In genomic region chr3:74377701-74378100, GRCh38 we compare ENCODE assay signal across 29 cellular contexts.
"Had no signal": no experiment of that assay in that cellular context is flagged by ENCODE, and none has a peak within 500 bp of the region (broad histone marks: within the 10 kb centered on the region; RNA-seq: fewer than 3 reads in every experiment).

No MANE protein-coding gene starts in this region.

- ATAC-seq: stimulated activated effector memory CD8-positive, alpha-beta T cell treated with anti-CD3 and anti-CD28 coated beads, Interleukin-12 subunit alpha, Interleukin-12 subunit beta, amount 100 ng/mL, for 72 hours; stimulated activated memory B cell treated with anti-CD40 and anti-IgM and Interleukin-4, amounts not matched to agents 10 μg/mL and 1 μg/mL and 100 μg/mL, for 72 hours; stimulated activated naive B cell treated with anti-CD40 and anti-IgM and Interleukin-4, amounts not matched to agents 10 μg/mL and 1 μg/mL and 100 μg/mL, for 72 hours; stimulated activated naive CD8-positive, alpha-beta T cell treated with anti-CD3 and anti-CD28 coated beads, Interleukin-15, amount 100 ng/mL, for 72 hours; stimulated activated naive CD8-positive, alpha-beta T cell treated with anti-CD3 and anti-CD28 coated beads, Interleukin-15, Interleukin-2, amounts not matched to agents 100 U/mL and 50 U/mL, for 24 hours; upper lobe of right lung had no signal

- H3K4me3 ChIP-seq: stomach, suprapubic skin, testis, thoracic aorta, thyroid gland, tibial artery, tibial nerve, transverse colon, upper lobe of left lung, upper lobe of right lung, uterus, vagina had no signal

- H3K27me3 ChIP-seq: stomach, suprapubic skin, testis, thyroid gland, tibial artery, tibial nerve, transverse colon, upper lobe of left lung, upper lobe of right lung, uterus, vagina had no signal

- H3K4me1 ChIP-seq: stomach, suprapubic skin, testis, thyroid gland, tibial artery, tibial nerve, upper lobe of left lung, upper lobe of right lung, uterus, vagina had no signal

- H3K27ac ChIP-seq: stomach, suprapubic skin, testis, thoracic aorta, thyroid gland, tibial artery, tibial nerve, transverse colon, upper lobe of left lung, upper lobe of right lung, uterus, vagina had no signal

- FAIRE-seq: urothelium cell line had no signal

- H3K9me3 ChIP-seq: stomach, suprapubic skin, testis, thoracic aorta, thyroid gland, tibial artery, tibial nerve, transverse colon, upper lobe of left lung, upper lobe of right lung, uterus, vagina had no signal

- H3K36me3 Mint-ChIP-seq: stimulated activated effector memory CD8-positive, alpha-beta T cell treated with anti-CD3 and anti-CD28 coated beads, Interleukin-12 subunit alpha, Interleukin-12 subunit beta, amount 100 ng/mL, for 72 hours; stimulated activated memory B cell treated with anti-CD40 and anti-IgM and Interleukin-4, amounts not matched to agents 10 μg/mL and 1 μg/mL and 100 μg/mL, for 72 hours; stimulated activated naive B cell treated with anti-CD40 and anti-IgM and Interleukin-4, amounts not matched to agents 10 μg/mL and 1 μg/mL and 100 μg/mL, for 72 hours; type B pancreatic cell had no signal

- H3K27me3 Mint-ChIP-seq: stimulated activated memory B cell treated with anti-CD40 and anti-IgM and Interleukin-4, amounts not matched to agents 10 μg/mL and 1 μg/mL and 100 μg/mL, for 72 hours; stimulated activated naive B cell treated with anti-CD40 and anti-IgM and Interleukin-4, amounts not matched to agents 10 μg/mL and 1 μg/mL and 100 μg/mL, for 72 hours; stimulated activated naive CD8-positive, alpha-beta T cell treated with anti-CD3 and anti-CD28 coated beads, Interleukin-15, amount 100 ng/mL, for 72 hours; stimulated activated naive CD8-positive, alpha-beta T cell treated with anti-CD3 and anti-CD28 coated beads, Interleukin-15, Interleukin-2, amounts not matched to agents 100 ng/mL and 50 ng/mL, for 24 hours; type B pancreatic cell had no signal

- H3K4me1 Mint-ChIP-seq: stimulated activated effector memory CD8-positive, alpha-beta T cell treated with anti-CD3 and anti-CD28 coated beads, Interleukin-12 subunit alpha, Interleukin-12 subunit beta, amount 100 ng/mL, for 72 hours; stimulated activated memory B cell treated with anti-CD40 and anti-IgM and Interleukin-4, amounts not matched to agents 10 μg/mL and 1 μg/mL and 100 μg/mL, for 72 hours; stimulated activated naive B cell treated with anti-CD40 and anti-IgM and Interleukin-4, amounts not matched to agents 10 μg/mL and 1 μg/mL and 100 μg/mL, for 72 hours; stimulated activated naive CD8-positive, alpha-beta T cell treated with anti-CD3 and anti-CD28 coated beads, Interleukin-15, amount 100 ng/mL, for 72 hours had no signal

- H3K4me3 Mint-ChIP-seq: stimulated activated effector memory CD8-positive, alpha-beta T cell treated with anti-CD3 and anti-CD28 coated beads, Interleukin-12 subunit alpha, Interleukin-12 subunit beta, amount 100 ng/mL, for 72 hours; stimulated activated memory B cell treated with anti-CD40 and anti-IgM and Interleukin-4, amounts not matched to agents 10 μg/mL and 1 μg/mL and 100 μg/mL, for 72 hours; stimulated activated naive B cell treated with anti-CD40 and anti-IgM and Interleukin-4, amounts not matched to agents 10 μg/mL and 1 μg/mL and 100 μg/mL, for 72 hours; stimulated activated naive CD8-positive, alpha-beta T cell treated with anti-CD3 and anti-CD28 coated beads, Interleukin-15, amount 100 ng/mL, for 72 hours; stimulated activated naive CD8-positive, alpha-beta T cell treated with anti-CD3 and anti-CD28 coated beads, Interleukin-15, Interleukin-2, amounts not matched to agents 100 ng/mL and 50 ng/mL, for 24 hours; type B pancreatic cell had no signal

- H3K27ac Mint-ChIP-seq: stimulated activated effector memory CD8-positive, alpha-beta T cell treated with anti-CD3 and anti-CD28 coated beads, Interleukin-12 subunit alpha, Interleukin-12 subunit beta, amount 100 ng/mL, for 72 hours; stimulated activated memory B cell treated with anti-CD40 and anti-IgM and Interleukin-4, amounts not matched to agents 10 μg/mL and 1 μg/mL and 100 μg/mL, for 72 hours; stimulated activated naive B cell treated with anti-CD40 and anti-IgM and Interleukin-4, amounts not matched to agents 10 μg/mL and 1 μg/mL and 100 μg/mL, for 72 hours; stimulated activated naive CD8-positive, alpha-beta T cell treated with anti-CD3 and anti-CD28 coated beads, Interleukin-15, amount 100 ng/mL, for 72 hours; stimulated activated naive CD8-positive, alpha-beta T cell treated with anti-CD3 and anti-CD28 coated beads, Interleukin-15, Interleukin-2, amounts not matched to agents 100 ng/mL and 50 ng/mL, for 24 hours; type B pancreatic cell had no signal

- DNase-seq: stimulated activated CD4-positive, alpha-beta T cell treated with anti-CD3 and anti-CD28 coated beads, Interleukin-2, amount 100 ng/mL, for 48 hours; stimulated activated CD4-positive, alpha-beta T cell treated with anti-CD3 and anti-CD28 coated beads, Interleukin-4, amount 100 ng/mL, for 1 hour; stimulated activated CD4-positive, alpha-beta T cell treated with anti-CD3 and anti-CD28 coated beads, Interleukin-4, amount 100 ng/mL, for 24 hours; stimulated activated CD4-positive, alpha-beta T cell treated with anti-CD3 and anti-CD28 coated beads, Interleukin-4, amount 100 ng/mL, for 4 hours; stimulated activated CD8-positive, alpha-beta memory T cell treated with anti-CD3 and anti-CD28 coated beads, Interleukin-4, amount 100 ng/mL, for 48 hours; stimulated activated naive B cell treated with anti-CD40 and anti-IgM and Interleukin-4, amounts not matched to agents 10 μg/mL and 1 μg/mL and 100 μg/mL, for 72 hours; stimulated activated naive CD4-positive, alpha-beta T cell; stimulated activated naive CD4-positive, alpha-beta T cell treated with Interleukin-2 at 50 U/mL for 16 hours; stimulated activated naive CD8-positive, alpha-beta T cell treated with anti-CD3 and anti-CD28 coated beads, Interleukin-15, amount 100 ng/mL, for 72 hours; stimulated activated naive CD8-positive, alpha-beta T cell treated with anti-CD3 and anti-CD28 coated beads, Interleukin-15, Interleukin-2, amounts not matched to agents 100 U/mL and 50 U/mL, for 24 hours; stomach; substantia nigra; testis; thyroid gland; tibial artery; transverse colon; trophoblast cell; upper lobe of left lung; upper lobe of right lung; uterus had no signal

- H3K36me3 ChIP-seq: stomach, suprapubic skin, thoracic aorta, thyroid gland, tibial artery, tibial nerve, transverse colon, upper lobe of left lung, upper lobe of right lung, uterus, vagina had no signal
